Comparison of ENCODE assay signal across 1 cellular context in genomic region chr1:19087737-19088594, GRCh38.
TF ChIP-seq lines count a peak whose summit lies in the region.

No MANE protein-coding gene starts in this region.

TF ChIP-seq in HepG2, 621 proteins besides CTCF, POLR2A, EP300 and RAD21 (continued from another document):
- TF ChIP-seq ZNF687 (CRISPR knock-in tag; IDR thresholded peaks at IDR 0.05) = peak; percentile 27
- TF ChIP-seq U2AF2 (IDR thresholded peaks at IDR 0.05; ENCODE audit: low read depth, low read length) = no peak
- peak; percentile 56 for TF ChIP-seq ZNF629 (CRISPR knock-in tag; conservative IDR thresholded peaks at IDR 0.05)
- TF ChIP-seq FOXA3 (CRISPR knock-in tag; IDR thresholded peaks at IDR 0.05) = no peak
- no peak for TF ChIP-seq NFYB (CRISPR knock-in tag; IDR thresholded peaks at IDR 0.05)
- no peak for TF ChIP-seq ZNF550 (CRISPR knock-in tag; IDR thresholded peaks at IDR 0.05; ENCODE audit: borderline replicate concordance)
- no peak for TF ChIP-seq CBX5 (CRISPR knock-in tag; IDR thresholded peaks at IDR 0.05; ENCODE audit: borderline replicate concordance)
- TF ChIP-seq NFE2L2 (IDR thresholded peaks at IDR 0.05; ENCODE audit: low read length) = no peak
- no peak for TF ChIP-seq ZKSCAN8 (CRISPR knock-in tag; IDR thresholded peaks at IDR 0.05; ENCODE audit: borderline replicate concordance)
- no peak for TF ChIP-seq NR2C2 (CRISPR knock-in tag; IDR thresholded peaks at IDR 0.05; ENCODE audit: borderline replicate concordance)
- TF ChIP-seq ARID3A (IDR thresholded peaks at IDR 0.05; ENCODE audit: low read depth, low read length) = no peak
- TF ChIP-seq ZNF180 (CRISPR knock-in tag; IDR thresholded peaks at IDR 0.05; ENCODE audit: borderline replicate concordance, low read depth) = no peak
- TF ChIP-seq ZBTB38 (CRISPR knock-in tag; IDR thresholded peaks at IDR 0.05) = no peak
TF ChIP-seq in HepG2: peak in this region for 2.
